8 cellular contexts compared by ENCODE assay signal in genomic region chr1:8396912-8397406, GRCh38.
DNase-seq lines count a peak whose midpoint lies in the region; ATAC-seq, FAIRE-seq and TF ChIP-seq lines count a peak whose summit lies in the region.

No MANE protein-coding gene starts in this region.

- no peak overlapping the region for H4K8ac ChIP-seq in mesenchymal stem cell (ENCODE audit: low read length)

- CTCF ChIA-PET in AG04449 (lab: Yijun Ruan, JAX), result interaction anchor here (1.5 to 3.7 kb wide), 3 partner anchors 11 to 15 kb away, joined by 3 to 28 read pairs (median 12); no protein-coding TSS in a partner anchor

- H3K27ac ChIP-seq in mesenchymal stem cell (ENCODE audit: low read length, poor library complexity, severe bottlenecking) (peak overlapping the region; percentile 72), tibial nerve (peak overlapping the region; percentile 9 to 88 (median 66))

- peak; percentile 40 for ATAC-seq in GM21360 (IDR thresholded peaks at IDR 0.05; ENCODE audit: unreplicated experiment)

- peak; percentile 99 for DNase-seq in AG04449 (ENCODE audit: low read depth, low spot score)
- DNase-seq in NCI-H2227 treated with DMSO at 0.1 percent for 48 hours (lab: John Stamatoyannopoulos, UW), result peak; percentile 13
- peak; percentile 99 for DNase-seq in bronchial epithelial cell (ENCODE audit: low read depth)
- peak; percentile 99 for DNase-seq in mesenchymal stem cell
- peak in 1 of 2 donors; percentile 70 for DNase-seq in tibial nerve (ENCODE audit: low spot score in 2 of 2)
- DNase-seq in NOMO-1 treated with dmso at 0.1 percent for 144 hours (lab: John Stamatoyannopoulos, UW; ENCODE audit: unreplicated experiment), result no peak
- no peak for DNase-seq in NCI-H524 treated with DMSO at 0.1 percent for 48 hours (lab: John Stamatoyannopoulos, UW)

- H2BK120ac ChIP-seq in mesenchymal stem cell (ENCODE audit: low read depth, low read length), result no peak overlapping the region

- H2BK15ac ChIP-seq in mesenchymal stem cell (ENCODE audit: low read depth, poor library complexity, severe bottlenecking), result no peak overlapping the region

- H3K27me3 ChIP-seq in bronchial epithelial cell (ENCODE audit: control insufficient read depth, insufficient read depth, low read length) (no peaks in the 10 kb centered on the region), mesenchymal stem cell (ENCODE audit: control insufficient read depth in 1 of 2, insufficient read depth in 1 of 2, low read length in 2 of 2) (no peaks in the 10 kb centered on the region), tibial nerve (no peaks in the 10 kb centered on the region)

- WGBS in mesenchymal stem cell, result 0% methylated on average over 2 of the region's 4 CpGs
- 12% methylated on average over 4 of the region's 4 CpGs for WGBS in tibial nerve, 2 donors

- no peak overlapping the region for H2AFZ ChIP-seq in mesenchymal stem cell (ENCODE audit: low read depth, low read length)

- H3K14ac ChIP-seq in mesenchymal stem cell (ENCODE audit: low read length in 2 of 2), result no peak overlapping the region

- FAIRE-seq in bronchial epithelial cell (lab: Jason Lieb, UNC), result peak; percentile 84

- H3K4me2 ChIP-seq in mesenchymal stem cell (ENCODE audit: low read length, poor library complexity, severe bottlenecking), result no peak overlapping the region

- H2AK5ac ChIP-seq in mesenchymal stem cell (ENCODE audit: low read length, severe bottlenecking), result no peak overlapping the region

- no peak overlapping the region for H2BK12ac ChIP-seq in mesenchymal stem cell (ENCODE audit: low read length in 2 of 2)

- TF ChIP-seq CTCF in AG04449 (IDR thresholded peaks at IDR 0.05; ENCODE audit: insufficient read depth, low read length, missing control alignments) (no peak), bronchial epithelial cell (IDR thresholded peaks at IDR 0.05; ENCODE audit: insufficient read depth, low read length, severe bottlenecking) (no peak), tibial nerve (IDR thresholded peaks at IDR 0.05) (no peak)

- H2BK5ac ChIP-seq in mesenchymal stem cell (ENCODE audit: low read depth, low read length, poor library complexity, severe bottlenecking), result no peak overlapping the region

- H3K4me1 ChIP-seq in mesenchymal stem cell (ENCODE audit: control insufficient read depth, insufficient read depth, low read depth, low read length) (peaks cover 9% of the 10 kb centered on the region), tibial nerve (peaks cover 8 to 74% (median 45%) of the 10 kb centered on the region in 4 donors)

- no peaks in the 10 kb centered on the region for H3K9me3 ChIP-seq in mesenchymal stem cell (ENCODE audit: control insufficient read depth, low read length)
- H3K9me3 ChIP-seq in tibial nerve, result no peaks in the 10 kb centered on the region

- peak in 1 of 2 donors; percentile 92 for TF ChIP-seq EP300 in tibial nerve (IDR thresholded peaks at IDR 0.05)

- peak overlapping the region; percentile 5 to 18 for H3K18ac ChIP-seq in mesenchymal stem cell (ENCODE audit: low read depth in 1 of 2, low read length in 2 of 2)

- no peak overlapping the region for H3K23ac ChIP-seq in mesenchymal stem cell (ENCODE audit: low read length in 2 of 2)

- no peak overlapping the region for H3K4ac ChIP-seq in mesenchymal stem cell (ENCODE audit: low read depth in 1 of 2, low read length in 2 of 2)

- H4K91ac ChIP-seq in mesenchymal stem cell (ENCODE audit: low read length), result no peak overlapping the region

- no peak for TF ChIP-seq POLR2A in tibial nerve (IDR thresholded peaks at IDR 0.05)

- H3K36me3 ChIP-seq in bronchial epithelial cell (ENCODE audit: control insufficient read depth, insufficient read depth, low read length), result no peaks in the 10 kb centered on the region
- H3K36me3 ChIP-seq in mesenchymal stem cell (ENCODE audit: control insufficient read depth in 1 of 2, insufficient read depth in 2 of 2, low read depth in 1 of 2, low read length in 2 of 2), result peaks cover 10 to 65% of the 10 kb centered on the region in 2 experiments
- peaks cover 0 to 9% (median 0%) of the 10 kb centered on the region in 3 donors for H3K36me3 ChIP-seq in tibial nerve

- POLR2A ChIA-PET in AG04449 (lab: Yijun Ruan, JAX), result interaction anchor here (0.7 to 1.5 kb wide), 8 partner anchors 10 to 436 kb away, joined by 3 to 6 read pairs (median 5); no protein-coding TSS in a partner anchor

- H3K4me3 ChIP-seq in AG04449 (ENCODE audit: low read depth, low read length) (no peak overlapping the region), bronchial epithelial cell (ENCODE audit: low read depth, low read length) (no peak overlapping the region), mesenchymal stem cell (ENCODE audit: insufficient read depth in 1 of 2, low read depth in 1 of 2, low read length in 2 of 2) (peak overlapping the region in 1 of 2 experiments; percentile 31), tibial nerve (no peak overlapping the region)

- H3K9ac ChIP-seq in mesenchymal stem cell (ENCODE audit: low read length), result peak overlapping the region; percentile 79

- H3K79me1 ChIP-seq in mesenchymal stem cell (replicated peaks; ENCODE audit: low read length, poor library complexity, severe bottlenecking), result peaks cover 18% of the 10 kb centered on the region

Comparison
In these comparisons a context has a peak if more than half of its experiments do, and no peak if none do; other contexts are left out.
1. DNase-seq: peak in AG04449 (single experiment), NCI-H2227 treated with DMSO at 0.1 percent for 48 hours (single experiment), bronchial epithelial cell (single experiment) and mesenchymal stem cell (single experiment); none in NOMO-1 treated with dmso at 0.1 percent for 144 hours (single experiment) and NCI-H524 treated with DMSO at 0.1 percent for 48 hours (single experiment).